ENCODE assay signal across 8 cellular contexts in the genomic region with DNA sequence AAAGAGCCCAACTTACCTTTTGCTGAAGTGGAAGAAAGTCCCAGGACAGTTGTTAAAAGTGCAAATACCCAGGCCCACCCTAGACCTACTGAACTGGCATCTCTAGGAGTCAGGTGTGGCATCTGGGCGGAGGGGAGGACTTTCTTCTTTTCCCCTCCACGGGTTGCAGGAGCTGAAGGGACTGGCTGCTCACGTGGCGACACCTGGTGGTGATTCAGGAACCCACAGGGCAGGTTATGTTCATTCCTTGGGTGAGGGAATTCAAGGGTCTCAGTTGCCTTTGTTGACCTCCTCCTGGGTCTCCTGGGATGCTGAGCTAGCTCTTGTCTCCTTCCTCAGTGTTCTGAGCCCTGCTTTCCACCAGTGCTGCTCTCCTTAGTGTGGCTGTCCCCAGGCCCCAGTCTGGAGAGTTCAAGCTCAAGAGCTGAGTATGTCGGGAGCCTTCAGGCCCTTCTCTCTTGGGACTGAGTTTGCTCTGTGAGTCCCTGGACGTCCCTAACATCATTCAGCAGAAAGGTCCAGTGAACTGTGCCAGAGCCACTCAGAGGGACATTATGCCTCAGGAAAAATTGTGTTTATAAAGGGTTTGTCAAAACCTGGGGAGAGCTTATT. TPM values are rescaled to one million over a fixed set of nuclear protein-coding genes. Genes with fewer than 3 reads are reported as not detected.
DNase-seq lines count a peak whose midpoint lies in the region; ATAC-seq lines count a peak whose summit lies in the region.

No MANE protein-coding gene starts in this region.

- H3K4me3 ChIP-seq in effector memory CD4-positive, alpha-beta T cell (ENCODE audit: insufficient read depth, low read depth, low read length, poor library complexity, severe bottlenecking): no peak overlapping the region

- H3K9me3 ChIP-seq in effector memory CD4-positive, alpha-beta T cell (ENCODE audit: control insufficient read depth, low read length): no peaks in the 10 kb centered on the region

- no peaks in the 10 kb centered on the region for H3K27me3 ChIP-seq in effector memory CD4-positive, alpha-beta T cell (replicated peaks; ENCODE audit: control insufficient read depth, insufficient read depth, low read length, poor library complexity, severe bottlenecking)

- H3K36me3 ChIP-seq in effector memory CD4-positive, alpha-beta T cell (ENCODE audit: control insufficient read depth, insufficient read depth, low read length): no peaks in the 10 kb centered on the region

- H3K27me3 Mint-ChIP-seq in activated CD8-positive, alpha-beta T cell treated with anti-CD3 and anti-CD28 coated beads, Interleukin-2, amount 10 ng/mL, durations not matched to agents 7 days and 5 days (ENCODE audit: low read depth): no peaks in the 10 kb centered on the region

- peak; percentile 53 for ATAC-seq in HG02610 (IDR thresholded peaks at IDR 0.05; ENCODE audit: unreplicated experiment)
- ATAC-seq in activated CD8-positive, alpha-beta T cell treated with anti-CD3 and anti-CD28 coated beads, Interleukin-2, amount 10 ng/mL, durations not matched to agents 7 days and 5 days: peak; percentile 77
- ATAC-seq in HG03457 (IDR thresholded peaks at IDR 0.05; ENCODE audit: unreplicated experiment): no peak

- H3K4me3 Mint-ChIP-seq in activated CD8-positive, alpha-beta T cell treated with anti-CD3 and anti-CD28 coated beads, Interleukin-2, amount 10 ng/mL, durations not matched to agents 7 days and 5 days: no peak overlapping the region

- POLR2A ChIA-PET in activated CD8-positive, alpha-beta T cell treated with anti-CD3 and anti-CD28 coated beads, Interleukin-2, amount 10 ng/mL, durations not matched to agents 7 days and 5 days (lab: Charles Lee): interaction anchor here (1.5 kb wide), 1 partner anchor 179 kb away, joined by 3 read pairs; the partner anchor contains the start of gene ZNF638

- DNase-seq in DMS53 (lab: John Stamatoyannopoulos, UW): peak; percentile 77
- peak; percentile 59 for DNase-seq in NCI-H69 (lab: John Stamatoyannopoulos, UW)
- DNase-seq in activated CD8-positive, alpha-beta T cell treated with anti-CD3 and anti-CD28 coated beads, Interleukin-2, amount 10 ng/mL, durations not matched to agents 7 days and 5 days: peak; percentile 76
- DNase-seq in effector memory CD4-positive, alpha-beta T cell: peak; percentile 28 to 58 (median 41)
- peak; percentile 83 for DNase-seq in mesenteric fat pad (ENCODE audit: low spot score)
- DNase-seq in stimulated activated CD8-positive, alpha-beta memory T cell treated with anti-CD3 and anti-CD28 coated beads, Interleukin-2, amount 100 ng/mL, for 48 hours (ENCODE audit: low read depth in 2 of 2): peak; percentile 28 to 62

- H3K27ac Mint-ChIP-seq in activated CD8-positive, alpha-beta T cell treated with anti-CD3 and anti-CD28 coated beads, Interleukin-2, amount 10 ng/mL, durations not matched to agents 7 days and 5 days: no peak overlapping the region

- no peak overlapping the region for H3K27ac ChIP-seq in effector memory CD4-positive, alpha-beta T cell (ENCODE audit: insufficient read depth, low read length, poor library complexity, severe bottlenecking)

- H3K4me1 ChIP-seq in effector memory CD4-positive, alpha-beta T cell (ENCODE audit: control insufficient read depth, insufficient read depth, low read length, poor library complexity, severe bottlenecking): no peaks in the 10 kb centered on the region

- H3K4me1 Mint-ChIP-seq in activated CD8-positive, alpha-beta T cell treated with anti-CD3 and anti-CD28 coated beads, Interleukin-2, amount 10 ng/mL, durations not matched to agents 7 days and 5 days (ENCODE audit: low read depth): no peaks in the 10 kb centered on the region

- CTCF ChIA-PET in activated CD8-positive, alpha-beta T cell treated with anti-CD3 and anti-CD28 coated beads, Interleukin-2, amount 10 ng/mL, durations not matched to agents 7 days and 5 days (lab: Charles Lee): interaction anchor here (0.6 to 3.6 kb wide), 22 partner anchors 11 to 487 kb away, joined by 3 to 104 read pairs (median 4); partner anchors contain the start of gene ZNF638

- no peaks in the 10 kb centered on the region for H3K9me3 Mint-ChIP-seq in activated CD8-positive, alpha-beta T cell treated with anti-CD3 and anti-CD28 coated beads, Interleukin-2, amount 10 ng/mL, durations not matched to agents 7 days and 5 days (ENCODE audit: insufficient read depth)

- no peaks in the 10 kb centered on the region for H3K36me3 Mint-ChIP-seq in activated CD8-positive, alpha-beta T cell treated with anti-CD3 and anti-CD28 coated beads, Interleukin-2, amount 10 ng/mL, durations not matched to agents 7 days and 5 days (ENCODE audit: low read depth)

RNA-seq across cellular contexts. Expression of gene DYSF, which starts 56.9 kb away (rescaled TPM):
- total RNA-seq in activated CD8-positive, alpha-beta T cell treated with anti-CD3 and anti-CD28 coated beads, Interleukin-2, amount 10 ng/mL, durations not matched to agents 7 days and 5 days: 1 to 10 TPM; 3.4 to 4.7 TPM
- total RNA-seq in mesenteric fat pad: 54.1 TPM
